17 cellular contexts compared by ENCODE assay signal in the genomic region with DNA sequence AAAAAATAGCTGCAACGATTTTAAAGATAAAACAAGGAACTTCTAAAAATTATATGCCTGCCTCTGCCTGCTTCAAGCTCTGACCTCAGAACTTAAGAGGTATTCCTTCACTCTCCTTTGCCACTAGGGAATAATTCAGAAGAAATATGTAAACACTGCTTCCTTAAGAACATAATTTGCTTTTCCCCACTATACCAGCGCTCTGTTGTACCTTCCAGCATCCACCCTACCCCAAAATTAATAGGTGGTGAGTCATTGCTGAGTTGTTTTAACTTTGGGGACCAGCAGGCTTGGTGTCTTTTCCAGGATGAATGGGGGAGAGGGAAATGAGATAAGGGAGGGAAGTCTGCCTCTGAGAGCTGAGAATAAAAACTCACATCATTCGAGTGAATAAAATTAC.
"Had no signal": no experiment of that assay in that cellular context is flagged by ENCODE, and none has a peak within 500 bp of the region (broad histone marks: within the 10 kb centered on the region; RNA-seq: fewer than 3 reads in every experiment).

No MANE protein-coding gene starts in this region.

- H3K4me3 ChIP-seq: breast epithelium, heart right ventricle, prostate gland, right atrium auricular region, thyroid gland had no signal

- H3K4me1 ChIP-seq: breast epithelium, heart right ventricle, prostate gland, right atrium auricular region, thyroid gland had no signal

- H3K9me3 ChIP-seq: breast epithelium, heart right ventricle, prostate gland, right atrium auricular region, thyroid gland had no signal

- H3K36me3 ChIP-seq: breast epithelium, heart right ventricle, prostate gland, right atrium auricular region, thyroid gland had no signal

- H3K27ac ChIP-seq: breast epithelium, heart right ventricle, prostate gland, right atrium auricular region, thyroid gland had no signal

- DNase-seq: activated CD4-positive, alpha-beta T cell treated with anti-CD3 and anti-CD28 coated beads, Interleukin-2, amount 10 ng/mL, durations not matched to agents 24 days and 14 days; activated CD4-positive, CD25-positive, alpha-beta regulatory T cell; activated CD8-positive, alpha-beta T cell treated with anti-CD3 and anti-CD28 coated beads, Interleukin-2, amount 10 ng/mL, durations not matched to agents 7 days and 5 days; activated naive CD4-positive, alpha-beta T cell treated with anti-CD3 and anti-CD28 coated beads for 36 hours; activated T-cell treated with anti-CD3 and anti-CD28 coated beads, Interleukin-2, amount 50 U/mL, for 24 hours; cerebellar nuclear complex; cortex of kidney; erythroblast; heart right ventricle; kidney glomerular epithelial cell; naive thymus-derived CD4-positive, alpha-beta T cell; stimulated activated CD4-positive, alpha-beta T cell treated with anti-CD3 and anti-CD28 coated beads, Interleukin-2, amount 100 ng/mL, for 24 hours; stimulated activated naive CD4-positive, alpha-beta T cell treated with Interleukin-2 at 50 U/mL for 16 hours; thyroid gland had no signal

- H3K27me3 ChIP-seq: breast epithelium, right atrium auricular region, thyroid gland had no signal

- ATAC-seq: activated CD8-positive, alpha-beta T cell treated with anti-CD3 and anti-CD28 coated beads, Interleukin-2, amount 10 ng/mL, durations not matched to agents 7 days and 5 days; heart right ventricle; naive thymus-derived CD4-positive, alpha-beta T cell had no signal
